Comparison of ENCODE assay signal across 27 cellular contexts in genomic region chrX:111265506-111265905, GRCh38. TPM values are rescaled to one million over a fixed set of nuclear protein-coding genes. Genes with fewer than 3 reads are reported as not detected.
DNase-seq lines count a peak whose midpoint lies in the region; ATAC-seq, FAIRE-seq and TF ChIP-seq lines count a peak whose summit lies in the region.
"Had no signal": no experiment of that assay in that cellular context is flagged by ENCODE, and none has a peak within 500 bp of the region (broad histone marks: within the 10 kb centered on the region; RNA-seq: fewer than 3 reads in every experiment).

No MANE protein-coding gene starts in this region.

- no peak overlapping the region for H3K14ac ChIP-seq in trophoblast cell (ENCODE audit: low read length)

- no peak overlapping the region for H3K4me3 ChIP-seq in LNCaP clone FGC (ENCODE audit: low read depth, low read length)
- no peak overlapping the region for H3K4me3 ChIP-seq in astrocyte (ENCODE audit: insufficient read depth, low read depth, low read length)
- no peak overlapping the region for H3K4me3 ChIP-seq in trophoblast cell (ENCODE audit: low read depth, low read length)

- H3K4me1 Mint-ChIP-seq in astrocyte (ENCODE audit: low read depth, unreplicated experiment): peaks cover 16% of the 10 kb centered on the region
- peaks cover 81% of the 10 kb centered on the region for H3K4me1 Mint-ChIP-seq in mesothelial cell of epicardium
- H3K4me1 Mint-ChIP-seq: CD4-positive, CD25-positive, alpha-beta regulatory T cell; CD8-positive, alpha-beta memory T cell; IgD-negative memory B cell had no signal

- H3K9me3 ChIP-seq in astrocyte (ENCODE audit: insufficient read depth, low read depth, low read length) (no peaks in the 10 kb centered on the region), trophoblast cell (ENCODE audit: insufficient read depth, low read depth, low read length) (no peaks in the 10 kb centered on the region)
- H3K9me3 ChIP-seq: BE2C had no signal

- H4K20me1 ChIP-seq in astrocyte (ENCODE audit: insufficient read depth, low read length): no peaks in the 10 kb centered on the region

- H2BK12ac ChIP-seq in trophoblast cell (ENCODE audit: low read length): no peak overlapping the region

- no CpG with 5 or more reads among the region's 2 CpGs for WGBS in trophoblast cell (ENCODE audit: extremely low coverage, insufficient coverage, insufficient read length)

- no peak overlapping the region for H3K23ac ChIP-seq in trophoblast cell (ENCODE audit: low read length)

- H3K27ac Mint-ChIP-seq in astrocyte (ENCODE audit: unreplicated experiment) (no peak overlapping the region), mesothelial cell of epicardium (no peak overlapping the region)
- H3K27ac Mint-ChIP-seq: CD4-positive, CD25-positive, alpha-beta regulatory T cell; CD8-positive, alpha-beta memory T cell; HFFc6; IgD-negative memory B cell had no signal

- no peak overlapping the region for H3K27ac ChIP-seq in astrocyte (ENCODE audit: low read depth, low read length)
- peak overlapping the region; percentile 53 for H3K27ac ChIP-seq in trophoblast cell (ENCODE audit: low read depth, low read length)

- H3K4ac ChIP-seq in trophoblast cell (ENCODE audit: low read depth, low read length): no peak overlapping the region

- H3K9ac ChIP-seq in astrocyte (ENCODE audit: low read length): no peak overlapping the region
- H3K9ac ChIP-seq in trophoblast cell (ENCODE audit: low read length): no peak overlapping the region

- no peak overlapping the region for H2BK120ac ChIP-seq in trophoblast cell (ENCODE audit: insufficient read depth, low read length, poor library complexity)

- H3K4me1 ChIP-seq in astrocyte (ENCODE audit: insufficient read depth, low read length) (no peaks in the 10 kb centered on the region), trophoblast cell (ENCODE audit: control insufficient read depth in 1 of 2, insufficient read depth in 2 of 2, low read length in 2 of 2) (peaks cover 0 to 8% of the 10 kb centered on the region in 2 experiments)
- H3K4me1 ChIP-seq: BE2C had no signal

- no peak for ATAC-seq in GM21367 (IDR thresholded peaks at IDR 0.05; ENCODE audit: unreplicated experiment)
- ATAC-seq: HCT116, HepG2 had no signal

- H3K79me1 ChIP-seq in trophoblast cell (ENCODE audit: low read length): peaks cover 11% of the 10 kb centered on the region

- H3K9me3 Mint-ChIP-seq in astrocyte (ENCODE audit: unreplicated experiment) (no peaks in the 10 kb centered on the region), mesothelial cell of epicardium (no peaks in the 10 kb centered on the region)
- H3K9me3 Mint-ChIP-seq: CD8-positive, alpha-beta memory T cell had no signal

- no peak overlapping the region for H4K8ac ChIP-seq in trophoblast cell (ENCODE audit: low read depth, low read length)

- H2AK5ac ChIP-seq in trophoblast cell (ENCODE audit: low read length): no peak overlapping the region

- H3K27me3 ChIP-seq in astrocyte (ENCODE audit: insufficient read depth, low read length) (no peaks in the 10 kb centered on the region), trophoblast cell (ENCODE audit: insufficient read depth, low read length) (no peaks in the 10 kb centered on the region)
- H3K27me3 ChIP-seq: BE2C had no signal

- H3K18ac ChIP-seq in trophoblast cell (ENCODE audit: low read length): no peak overlapping the region

- H4K91ac ChIP-seq in trophoblast cell (ENCODE audit: low read depth, low read length): no peak overlapping the region

- H3K36me3 ChIP-seq in astrocyte (ENCODE audit: insufficient read depth, low read length): no peaks in the 10 kb centered on the region
- no peaks in the 10 kb centered on the region for H3K36me3 ChIP-seq in trophoblast cell (ENCODE audit: control insufficient read depth in 1 of 2, insufficient read depth in 2 of 2, low read length in 2 of 2)
- H3K36me3 ChIP-seq: BE2C had no signal

- no peaks in the 10 kb centered on the region for H3K79me2 ChIP-seq in astrocyte (ENCODE audit: insufficient read depth, low read length)
- H3K79me2 ChIP-seq in trophoblast cell (ENCODE audit: control insufficient read depth, insufficient read depth, low read length, poor library complexity): peaks cover 3% of the 10 kb centered on the region

- H3K27me3 Mint-ChIP-seq in astrocyte (ENCODE audit: low read depth, unreplicated experiment) (no peaks in the 10 kb centered on the region), mesothelial cell of epicardium (ENCODE audit: low read depth) (no peaks in the 10 kb centered on the region)
- H3K27me3 Mint-ChIP-seq: CD4-positive, CD25-positive, alpha-beta regulatory T cell had no signal

- no peak overlapping the region for H2BK5ac ChIP-seq in trophoblast cell (ENCODE audit: low read depth, low read length, poor library complexity)

- H4K12ac ChIP-seq in trophoblast cell (ENCODE audit: low read depth, low read length): no peak overlapping the region

- no peak overlapping the region for H2AFZ ChIP-seq in astrocyte (ENCODE audit: low read depth, low read length)
- H2AFZ ChIP-seq in trophoblast cell (ENCODE audit: insufficient read depth, low read length, poor library complexity): no peak overlapping the region

- TF ChIP-seq CTCF in LNCaP clone FGC (IDR thresholded peaks at IDR 0.05; ENCODE audit: control insufficient read depth, extremely low read depth, insufficient read depth) (no peak), astrocyte (IDR thresholded peaks at IDR 0.05; ENCODE audit: insufficient read depth, low read depth, low read length) (no peak), mesothelial cell of epicardium (IDR thresholded peaks at IDR 0.05; ENCODE audit: unreplicated experiment) (no peak)

- FAIRE-seq in astrocyte (lab: Jason Lieb, UNC): peak; percentile 23
- FAIRE-seq: A204.1, G401.6, GM12891, GM18507, HepG2 had no signal

- H3K4me2 ChIP-seq in astrocyte (ENCODE audit: low read length) (no peak overlapping the region), trophoblast cell (ENCODE audit: low read length) (no peak overlapping the region)

- DNase-seq in LNCaP clone FGC (ENCODE audit: low read depth): peak; percentile 67
- DNase-seq in NCI-H1092 treated with DMSO at 0.1 percent for 48 hours (lab: John Stamatoyannopoulos, UW): peak; percentile 52
- no peak for DNase-seq in astrocyte (ENCODE audit: low read depth)
- DNase-seq in trophoblast cell: peak in 1 of 2 donors; percentile 28
- no peak for DNase-seq in midbrain (lab: John Stamatoyannopoulos, UW)
- no peak for DNase-seq in mesothelial cell of epicardium (ENCODE audit: low spot score in 2 of 2, unreplicated experiment in 2 of 2)
- DNase-seq: ACHN; BE2C; C1 segment of cervical spinal cord; CD4-positive, CD25-positive, alpha-beta regulatory T cell; CD8-positive, alpha-beta memory T cell; COR-L47; DMS 273 treated with DMSO at 0.1 percent for 48 hours; DMS53; DND-41; EL; GOT3; H7; HFFc6 had no signal

- no peak overlapping the region for H3K4me3 Mint-ChIP-seq in astrocyte (ENCODE audit: unreplicated experiment)
- H3K4me3 Mint-ChIP-seq in mesothelial cell of epicardium: no peak overlapping the region
- H3K4me3 Mint-ChIP-seq: CD4-positive, CD25-positive, alpha-beta regulatory T cell; CD8-positive, alpha-beta memory T cell; HFFc6; IgD-negative memory B cell had no signal

- no peaks in the 10 kb centered on the region for H3K36me3 Mint-ChIP-seq in astrocyte (ENCODE audit: low read depth, unreplicated experiment)
- H3K36me3 Mint-ChIP-seq in mesothelial cell of epicardium: peaks cover 9% of the 10 kb centered on the region
- H3K36me3 Mint-ChIP-seq: CD4-positive, CD25-positive, alpha-beta regulatory T cell; CD8-positive, alpha-beta memory T cell; IgD-negative memory B cell had no signal

RNA-seq across cellular contexts. Expression of gene CAPN6, which starts 4.8 kb away (rescaled TPM):
- 3.9 and 9.4 TPM in 2 replicates for total RNA-seq in astrocyte
- 229 and 236 TPM in 2 replicates for polyA plus RNA-seq in trophoblast cell (2013)
- 84.3 to 90.8 TPM (median 88.2 TPM) in 3 replicates for total RNA-seq in mesothelial cell of epicardium
- total RNA-seq: CD4-positive, CD25-positive, alpha-beta regulatory T cell; CD8-positive, alpha-beta memory T cell; HepG2; HFFc6 had no signal
- polyA plus RNA-seq: CD4-positive, CD25-positive, alpha-beta regulatory T cell; CD8-positive, alpha-beta memory T cell; HepG2; IgD-negative memory B cell had no signal

Comparison
In these comparisons a context has a peak if more than half of its experiments do, and no peak if none do; other contexts are left out.
1. DNase-seq: peak in LNCaP clone FGC (single experiment) and NCI-H1092 treated with DMSO at 0.1 percent for 48 hours (single experiment); none in astrocyte (single experiment), midbrain (single experiment) and mesothelial cell of epicardium (0 of 2).